ENCODE assay signal across 8 cellular contexts in the genomic region with DNA sequence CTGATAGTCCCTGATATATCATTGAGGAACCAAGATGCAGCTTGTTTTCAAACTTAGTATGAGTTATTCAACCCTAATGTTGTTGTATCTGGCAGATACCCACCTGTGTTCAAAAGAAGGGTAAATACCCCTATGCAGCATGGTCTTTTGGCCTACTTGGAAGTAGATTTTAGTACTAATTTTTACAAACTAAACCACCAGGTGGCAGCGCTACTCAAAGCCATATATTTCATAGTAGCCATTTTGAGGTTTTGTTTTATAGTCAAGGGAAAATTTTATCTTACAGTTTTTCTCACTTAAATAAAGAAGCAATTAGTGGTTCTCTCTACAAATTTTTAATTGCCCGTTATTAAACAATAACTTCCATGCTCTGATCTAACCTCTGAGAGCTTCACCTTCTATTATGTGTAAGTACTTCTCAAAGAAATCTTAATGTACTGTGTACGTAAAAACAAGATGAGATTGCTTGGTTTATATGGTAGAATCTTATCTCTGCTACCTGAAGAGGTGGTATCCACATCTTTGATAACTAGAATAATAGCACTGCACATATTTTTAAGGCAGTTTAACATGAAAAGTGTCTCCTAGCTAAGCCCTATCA. TPM values are rescaled to one million over a fixed set of nuclear protein-coding genes. Genes with fewer than 3 reads are reported as not detected.
DNase-seq lines count a peak whose midpoint lies in the region; ATAC-seq, FAIRE-seq and TF ChIP-seq lines count a peak whose summit lies in the region.

No MANE protein-coding gene starts in this region.

- intact Hi-C loops in pancreas (cut with DNase I): no loop called here

- no peaks in the 10 kb centered on the region for H3K36me3 ChIP-seq in pancreas

- peak in 3 of 4 donors; percentile 16 to 39 (median 35) for TF ChIP-seq CTCF in pancreas (IDR thresholded peaks at IDR 0.05)

- H3K9me3 ChIP-seq in pancreas: no peaks in the 10 kb centered on the region

- ATAC-seq in HG03159 (IDR thresholded peaks at IDR 0.05; ENCODE audit: unreplicated experiment) (peak; percentile 88), pancreas (peak in 3 of 4 donors; percentile 54 to 71 (median 68)), GM19455 (IDR thresholded peaks at IDR 0.05; ENCODE audit: unreplicated experiment) (no peak)

- peak; percentile 52 for DNase-seq in NCI-H748 (lab: John Stamatoyannopoulos, UW; ENCODE audit: unreplicated experiment)
- DNase-seq in NCI-H748 treated with DMSO at 0.1 percent for 48 hours (lab: John Stamatoyannopoulos, UW): no peak
- DNase-seq in NCI-H460 (ENCODE audit: extremely low read depth, low read depth): peak; percentile 30
- peak; percentile 39 to 51 for DNase-seq in activated CD4-positive, alpha-beta T cell treated with anti-CD3 and anti-CD28 coated beads, Interleukin-2, amount 50 U/mL, for 48 hours
- DNase-seq in fibroblast of gingiva (ENCODE audit: low read depth): peak; percentile 37
- peak in 2 of 6 donors; percentile 14 to 19 for DNase-seq in pancreas

- WGBS in pancreas, 2 donors: 75 to 81% methylated on average over 3 of the region's 3 CpGs

- FAIRE-seq in pancreas (lab: Jason Lieb, UNC): no peak

- H3K4me1 ChIP-seq in pancreas: no peaks in the 10 kb centered on the region

- H3K27ac ChIP-seq in pancreas: no peak overlapping the region

- no peak overlapping the region for H3K4me3 ChIP-seq in pancreas

- no peaks in the 10 kb centered on the region for H3K27me3 ChIP-seq in pancreas

RNA-seq across cellular contexts. Expression of gene MLF1, which starts 31.5 kb away (rescaled TPM):
- total RNA-seq in NCI-H460 (2014; rRNA removed; shearing (Covaris generic)): 6.6 and 8.5 TPM in 2 replicates
- polyA plus RNA-seq in NCI-H460 (2014; cell fraction: nucleus; rRNA removed): 6.7 and 11.6 TPM in 2 replicates
- 1 to 10 TPM; 1.2 to 6.8 (median 3.6) TPM for total RNA-seq in pancreas
- 10 to 100 TPM in 1 of 2 donors, 1 to 10 TPM in 1; 2.7 to 12.0 TPM for polyA plus RNA-seq in pancreas
